Comparison of ENCODE assay signal across 9 cellular contexts in genomic region chr3:143595456-143596077, GRCh38.
DNase-seq lines count a peak whose midpoint lies in the region; ATAC-seq lines count a peak whose summit lies in the region.
"Had no signal": no experiment of that assay in that cellular context is flagged by ENCODE, and none has a peak within 500 bp of the region (broad histone marks: within the 10 kb centered on the region; RNA-seq: fewer than 3 reads in every experiment).

No MANE protein-coding gene starts in this region.

- peak; percentile 36 for DNase-seq in pons (ENCODE audit: low spot score)
- DNase-seq in NCI-H1105 (lab: John Stamatoyannopoulos, UW) = no peak
- no peak for DNase-seq in SJCRH30
- no peak for DNase-seq in iPS-NIHi11 (ENCODE audit: low spot score)
- DNase-seq: activated CD8-positive, alpha-beta T cell treated with anti-CD3 and anti-CD28 coated beads, Interleukin-2, amount 10 ng/mL, durations not matched to agents 7 days and 5 days; spleen had no signal

- no peak overlapping the region for H3K4me3 ChIP-seq in SJCRH30
- H3K4me3 ChIP-seq: spleen had no signal

- H3K27ac ChIP-seq in SJCRH30 = no peak overlapping the region

- no peaks in the 10 kb centered on the region for H3K36me3 ChIP-seq in SJCRH30
- H3K36me3 ChIP-seq: spleen had no signal

- ATAC-seq in GM19324 (IDR thresholded peaks at IDR 0.05; ENCODE audit: low FRiP score, unreplicated experiment) (peak; percentile 98), HG02759 (IDR thresholded peaks at IDR 0.05; ENCODE audit: unreplicated experiment) (peak; percentile 93), HG03565 (IDR thresholded peaks at IDR 0.05; ENCODE audit: unreplicated experiment) (peak; percentile 97)
- ATAC-seq: activated CD8-positive, alpha-beta T cell treated with anti-CD3 and anti-CD28 coated beads, Interleukin-2, amount 10 ng/mL, durations not matched to agents 7 days and 5 days had no signal

- no peaks in the 10 kb centered on the region for H3K4me1 ChIP-seq in SJCRH30

- H3K9me3 ChIP-seq in SJCRH30 (replicated peaks) = no peaks in the 10 kb centered on the region
- H3K9me3 ChIP-seq: spleen had no signal

- peaks cover 9% of the 10 kb centered on the region; the same call in 1 of the 2 replicates for H3K27me3 ChIP-seq in SJCRH30
- H3K27me3 ChIP-seq: spleen had no signal
